8 cellular contexts compared by ENCODE assay signal in the genomic region with DNA sequence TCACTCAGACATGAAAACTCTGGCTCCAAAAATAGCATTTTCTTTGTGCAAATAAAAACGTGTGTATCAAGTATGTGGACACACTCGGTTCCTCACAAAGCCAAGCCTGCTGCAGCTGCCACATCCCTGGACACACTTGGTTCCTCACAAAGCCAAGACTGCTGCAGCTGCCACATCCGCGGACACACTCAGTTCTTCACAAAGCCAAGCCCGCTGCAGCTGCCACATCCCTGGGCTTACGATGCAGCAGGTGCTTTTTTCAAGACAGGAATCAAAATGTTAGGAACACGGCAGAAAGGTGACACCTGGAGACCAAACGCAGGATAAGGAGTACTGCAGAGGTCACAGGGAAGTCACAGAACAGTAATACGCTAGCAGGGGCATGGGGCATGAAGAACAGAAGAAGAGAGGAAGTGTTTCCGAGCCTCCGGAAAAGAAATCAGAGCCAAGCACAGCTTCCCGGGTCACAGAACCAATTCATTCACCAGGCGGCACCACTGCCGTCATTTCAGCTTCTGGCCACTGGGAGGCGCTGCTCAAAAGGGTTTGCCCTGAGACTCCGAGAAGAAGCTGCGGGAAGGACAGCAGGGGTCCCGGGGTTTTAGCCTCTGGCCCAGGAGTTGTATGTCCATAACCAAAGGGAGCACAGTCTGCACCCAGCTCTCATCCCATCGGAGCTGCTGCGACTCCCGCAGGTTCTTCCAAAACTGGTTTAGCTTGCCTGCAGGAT. TPM values are rescaled to one million over a fixed set of nuclear protein-coding genes. Genes with fewer than 3 reads are reported as not detected.
A peak's percentile ranks its signal among the peaks of the same experiment; 100 is the strongest.
DNase-seq lines count a peak whose midpoint lies in the region; ATAC-seq and TF ChIP-seq lines count a peak whose summit lies in the region.
"Not testable (repeated sequence)": the region's sequence is repeated elsewhere in the genome, so short reads cannot be mapped to it uniquely, and the experiment has no call there.

No MANE protein-coding gene starts in this region.

- H3K27me3 ChIP-seq in MM.1S (replicated peaks; ENCODE audit: insufficient read depth, low read length); Peyer's patch: not testable (repeated sequence)

- H3K4me1 ChIP-seq in MM.1S (ENCODE audit: low read length); Peyer's patch: not testable (repeated sequence)

- not testable (repeated sequence) for H3K9me3 Mint-ChIP-seq in central memory CD8-positive, alpha-beta T cell

- H3K27ac Mint-ChIP-seq in central memory CD8-positive, alpha-beta T cell (ENCODE audit: low read depth), result not testable (repeated sequence)

- H3K4me3 ChIP-seq in MM.1S (ENCODE audit: low read length); Peyer's patch: not testable (repeated sequence)

- not testable (repeated sequence) for H3K9me3 ChIP-seq in MM.1S (replicated peaks; ENCODE audit: insufficient read depth, low read length); Peyer's patch

- DNase-seq in DMS53 (lab: John Stamatoyannopoulos, UW) (peak; percentile 71), MM.1S (peak; percentile 30), Peyer's patch (peak; percentile 43 to 85 (median 63)), iris pigment epithelial cell (ENCODE audit: low read depth) (peak; percentile 22), renal cortical epithelial cell (ENCODE audit: low read depth) (peak; percentile 2)
- DNase-seq in activated CD8-positive, alpha-beta memory T cell treated with anti-CD3 and anti-CD28 coated beads, Interleukin-2, amount 50 U/mL, for 24 hours (ENCODE audit: extremely low read depth), result peak; percentile 24
- DNase-seq in central memory CD8-positive, alpha-beta T cell (ENCODE audit: low spot score in 2 of 2), result peak; percentile 53 to 65
- DNase-seq in stimulated activated naive CD8-positive, alpha-beta T cell treated with anti-CD3 and anti-CD28 coated beads, Interleukin-15, Interleukin-2, amounts not matched to agents 100 U/mL and 50 U/mL, for 24 hours, result peak; percentile 73

- H3K36me3 ChIP-seq in MM.1S (replicated peaks; ENCODE audit: insufficient read depth, low read length); Peyer's patch: not testable (repeated sequence)

- not testable (repeated sequence) for H4K20me1 ChIP-seq in MM.1S (ENCODE audit: insufficient read depth, low read length)

- not testable (repeated sequence) for ATAC-seq in central memory CD8-positive, alpha-beta T cell (replicated peaks; ENCODE audit: extremely low read depth, poor library complexity, severe bottlenecking); stimulated activated naive CD8-positive, alpha-beta T cell treated with anti-CD3 and anti-CD28 coated beads, Interleukin-15, Interleukin-2, amounts not matched to agents 100 U/mL and 50 U/mL, for 24 hours

- H3K27ac ChIP-seq in MM.1S (ENCODE audit: low read length); Peyer's patch: not testable (repeated sequence)

- H3K4me2 ChIP-seq in MM.1S (ENCODE audit: low read depth, low read length), result not testable (repeated sequence)

- H3K27me3 Mint-ChIP-seq in central memory CD8-positive, alpha-beta T cell, result not testable (repeated sequence)

- H3F3A ChIP-seq in MM.1S (ENCODE audit: insufficient read depth, low read length), result not testable (repeated sequence)

- TF ChIP-seq POLR2A in Peyer's patch (IDR thresholded peaks at IDR 0.05), result not testable (repeated sequence)

- H3K4me3 Mint-ChIP-seq in central memory CD8-positive, alpha-beta T cell, result not testable (repeated sequence)

- not testable (repeated sequence) for H3K9me2 ChIP-seq in MM.1S (replicated peaks; ENCODE audit: insufficient read depth, low read length)

- H3K79me2 ChIP-seq in MM.1S (ENCODE audit: low read length), result not testable (repeated sequence)

- H3K4me1 Mint-ChIP-seq in central memory CD8-positive, alpha-beta T cell, result peaks cover 12% of the 10 kb centered on the region

- H3K9ac ChIP-seq in MM.1S (ENCODE audit: low read length), result not testable (repeated sequence)

- not testable (repeated sequence) for H3K36me3 Mint-ChIP-seq in central memory CD8-positive, alpha-beta T cell (ENCODE audit: insufficient read depth)

- 0 out of 2 replicates have a peak overlapping the region, but pooled peaks have one; percentile 31 for H2AFZ ChIP-seq in MM.1S (ENCODE audit: low read length)

- TF ChIP-seq CTCF in MM.1S (IDR thresholded peaks at IDR 0.05; ENCODE audit: low read length) (peak; percentile 51), Peyer's patch (IDR thresholded peaks at IDR 0.05) (peak in 5 of 6 experiments; percentile 25 to 72 (median 64))

RNA-seq across cellular contexts. Expression of gene ROPN1B, which starts 40.0 kb away (rescaled TPM):
- total RNA-seq in Peyer's patch, result not detected
- not detected in 2 replicates for total RNA-seq in renal cortical epithelial cell

Comparison
In these comparisons a context has a peak if more than half of its experiments do, and no peak if none do; other contexts are left out.
1. DNase-seq: peak in every context shown above with its lines; median percentile 73 in stimulated activated naive CD8-positive, alpha-beta T cell treated with anti-CD3 and anti-CD28 coated beads, Interleukin-15, Interleukin-2, amounts not matched to agents 100 U/mL and 50 U/mL, for 24 hours; 71 in DMS53; 63 in Peyer's patch; 59 in central memory CD8-positive, alpha-beta T cell; 30 in MM.1S; 24 in activated CD8-positive, alpha-beta memory T cell treated with anti-CD3 and anti-CD28 coated beads, Interleukin-2, amount 50 U/mL, for 24 hours; 22 in iris pigment epithelial cell; 2 in renal cortical epithelial cell.